10 cellular contexts compared by ENCODE assay signal in genomic region chr20:57217802-57218201, GRCh38. TPM values are rescaled to one million over a fixed set of nuclear protein-coding genes. Genes with fewer than 3 reads are reported as not detected.
"Had no signal": no experiment of that assay in that cellular context is flagged by ENCODE, and none has a peak within 500 bp of the region (broad histone marks: within the 10 kb centered on the region; RNA-seq: fewer than 3 reads in every experiment).

No MANE protein-coding gene starts in this region.

- FAIRE-seq: H1, H54 had no signal

- ATAC-seq: GM23338, HepG2 had no signal

- H3K27ac ChIP-seq: HL-60 had no signal

- DNase-seq: H9, HCEC 1CT, HFFc6, IMR-90, KBM-7 had no signal

- H3K4me3 ChIP-seq: GM23338 had no signal

- H3K4me2 ChIP-seq: GM23338 had no signal

- H2AFZ ChIP-seq: GM23338 had no signal

RNA-seq across cellular contexts. Expression of gene BMP7, which starts 48.6 kb away (rescaled TPM):
- total RNA-seq: HepG2, HFFc6, IMR-90 had no signal
- polyA plus RNA-seq: HepG2, IMR-90 had no signal
